ENCODE assay signal across 12 cellular contexts in genomic region chr1:167683641-167684502, GRCh38. TPM values are rescaled to one million over a fixed set of nuclear protein-coding genes. Genes with fewer than 3 reads are reported as not detected.
DNase-seq lines count a peak whose midpoint lies in the region; ATAC-seq, FAIRE-seq and TF ChIP-seq lines count a peak whose summit lies in the region.
"Had no signal": no experiment of that assay in that cellular context is flagged by ENCODE, and none has a peak within 500 bp of the region (broad histone marks: within the 10 kb centered on the region; RNA-seq: fewer than 3 reads in every experiment).

No MANE protein-coding gene starts in this region.

- H3K27me3 ChIP-seq in CD4-positive, CD25-positive, alpha-beta regulatory T cell (ENCODE audit: control insufficient read depth, insufficient read depth, low read length) = no peaks in the 10 kb centered on the region
- H3K27me3 ChIP-seq in PC-3 (ENCODE audit: low read length) (0 out of 2 replicates have a peak, but pooled peaks cover 8% of the 10 kb centered on the region), H1 (replicated peaks in 1 of 4; ENCODE audit: control insufficient read depth in 3 of 4, extremely low read depth in 1 of 4, insufficient read depth in 3 of 4, low read length in 3 of 4) (no peaks in the 10 kb centered on the region; a peak in 1 of 7 replicates)

- no peak overlapping the region for H2BK5ac ChIP-seq in H1 (ENCODE audit: low read depth, low read length)

- no peak overlapping the region for H3K23ac ChIP-seq in H1 (ENCODE audit: insufficient read length)

- no peaks in the 10 kb centered on the region for H3K79me2 ChIP-seq in PC-3 (ENCODE audit: low read length)
- H3K79me2 ChIP-seq in H1 (ENCODE audit: control insufficient read depth in 1 of 2, insufficient read depth in 2 of 2, low read length in 2 of 2) = no peaks in the 10 kb centered on the region

- peaks cover 93% of the 10 kb centered on the region for H3K36me3 ChIP-seq in CD4-positive, CD25-positive, alpha-beta regulatory T cell (ENCODE audit: control insufficient read depth, insufficient read depth, low read length)
- H3K36me3 ChIP-seq in PC-3 (ENCODE audit: low read depth, low read length) = no peaks in the 10 kb centered on the region
- no peaks in the 10 kb centered on the region for H3K36me3 ChIP-seq in H1 (ENCODE audit: control insufficient read depth in 2 of 4, insufficient read depth in 4 of 4, low read length in 3 of 4)
- H3K36me3 ChIP-seq: HAP-1 had no signal

- 0 out of 2 replicates have a peak overlapping the region, but pooled peaks have one; percentile 4 for H2BK15ac ChIP-seq in H1 (ENCODE audit: low read length)

- H3K27ac ChIP-seq in CD4-positive, CD25-positive, alpha-beta regulatory T cell (ENCODE audit: insufficient read depth, low read length, poor library complexity, severe bottlenecking) = peak overlapping the region; percentile 41
- H3K27ac ChIP-seq in PC-3 (ENCODE audit: low read length) = no peak overlapping the region
- no peak overlapping the region for H3K27ac ChIP-seq in H1 (ENCODE audit: low read depth, low read length)

- H2AFZ ChIP-seq in PC-3 (ENCODE audit: low read length) (peak overlapping the region; percentile 29; the same call in 1 of the 2 replicates), H1 (ENCODE audit: low read length) (no peak overlapping the region; the same call in 1 of the 2 replicates)

- H3K18ac ChIP-seq in H1 (ENCODE audit: extremely low read depth, low read length) = no peak overlapping the region; the same call in 1 of the 2 replicates

- H3K4ac ChIP-seq in H1 (replicated peaks; ENCODE audit: insufficient read length, low read depth, low read length) = no peak overlapping the region

- no peaks in the 10 kb centered on the region for H3K9me3 Mint-ChIP-seq in CD4-positive, CD25-positive, alpha-beta regulatory T cell
- H3K9me3 Mint-ChIP-seq: memory B cell had no signal

- no peak for TF ChIP-seq POLR2A in H1 (IDR thresholded peaks at IDR 0.05; ENCODE audit: control extremely low read depth in 1 of 2, low read depth in 2 of 2, low read length in 2 of 2)

- H4K20me1 ChIP-seq in PC-3 (ENCODE audit: low read length) (no peaks in the 10 kb centered on the region), H1 (replicated peaks in 1 of 2; ENCODE audit: control insufficient read depth in 1 of 2, insufficient read depth in 2 of 2, low read length in 2 of 2) (no peaks in the 10 kb centered on the region)

- peak overlapping the region; percentile 73 to 92 (median 89) for H3K27ac Mint-ChIP-seq in CD4-positive, CD25-positive, alpha-beta regulatory T cell
- H3K27ac Mint-ChIP-seq: memory B cell had no signal

- H3K56ac ChIP-seq in H1 (replicated peaks; ENCODE audit: insufficient read length, low read depth, low read length) = no peak overlapping the region

- H3K4me3 ChIP-seq in CD4-positive, CD25-positive, alpha-beta regulatory T cell (ENCODE audit: low read depth, low read length) = no peak overlapping the region
- H3K4me3 ChIP-seq in PC-3 (ENCODE audit: low read length) (0 out of 2 replicates have a peak overlapping the region, but pooled peaks have one; percentile 18), H1 (ENCODE audit: extremely low read depth in 1 of 4, insufficient read depth in 2 of 4, low read depth in 3 of 4, low read length in 4 of 4) (no peak overlapping the region)
- H3K4me3 ChIP-seq: HAP-1 had no signal

- H3K4me3 Mint-ChIP-seq in CD4-positive, CD25-positive, alpha-beta regulatory T cell = peak overlapping the region in 1 of 4 donors; percentile 10
- H3K4me3 Mint-ChIP-seq: memory B cell had no signal

- TF ChIP-seq CTCF in PC-3 (conservative IDR thresholded peaks at IDR 0.05; ENCODE audit: low read depth, low read length) (no peak), H1 (IDR thresholded peaks at IDR 0.05; ENCODE audit: control extremely low read depth in 1 of 3, insufficient read depth in 1 of 3, low read depth in 1 of 3, low read length in 3 of 3) (no peak)

- H3K36me3 Mint-ChIP-seq in CD4-positive, CD25-positive, alpha-beta regulatory T cell = peaks cover 47% of the 10 kb centered on the region

- H2BK20ac ChIP-seq in H1 (ENCODE audit: low read length) = no peak overlapping the region

- no peak overlapping the region for H2BK120ac ChIP-seq in H1 (replicated peaks; ENCODE audit: low read depth, low read length)

- no peak for TF ChIP-seq EP300 in H1 (IDR thresholded peaks at IDR 0.05; ENCODE audit: borderline replicate concordance in 1 of 2, low read depth in 2 of 2, low read length in 2 of 2)

- peaks cover 5% of the 10 kb centered on the region for H3K4me1 ChIP-seq in CD4-positive, CD25-positive, alpha-beta regulatory T cell (ENCODE audit: control insufficient read depth, insufficient read depth, low read length, poor library complexity, severe bottlenecking)
- peaks cover 6% of the 10 kb centered on the region; the same call in 1 of the 2 replicates for H3K4me1 ChIP-seq in PC-3 (ENCODE audit: insufficient read depth, low read length)
- H3K4me1 ChIP-seq in H1 (replicated peaks in 1 of 4; ENCODE audit: control insufficient read depth in 3 of 4, insufficient read depth in 4 of 4, low read length in 3 of 4) = peaks cover 2 to 12% (median 6%) of the 10 kb centered on the region in 4 experiments
- H3K4me1 ChIP-seq: HAP-1 had no signal

- FAIRE-seq in H1 (lab: Jason Lieb, UNC) = no peak

- H3K79me1 ChIP-seq in H1 (ENCODE audit: low read depth, low read length) = no peaks in the 10 kb centered on the region

- H4K91ac ChIP-seq in H1 (replicated peaks; ENCODE audit: insufficient read length, low read length) = peak overlapping the region; percentile 12

- POLR2A ChIA-PET in PC-3 (lab: Charles Lee; ENCODE audit: unreplicated experiment) (no interaction called here), H1 (lab: Charles Lee; ENCODE audit: partially characterized antibody) (interaction anchor here (0.8 kb wide), 1 partner anchor 130 kb away, joined by 5 read pairs; the partner anchor contains the start of gene CREG1)

- peaks cover 13 to 40% (median 27%) of the 10 kb centered on the region in 4 donors for H3K4me1 Mint-ChIP-seq in CD4-positive, CD25-positive, alpha-beta regulatory T cell

- no peak overlapping the region; the same call in 1 of the 2 replicates for H2BK12ac ChIP-seq in H1 (ENCODE audit: low read depth, low read length)

- H3K14ac ChIP-seq in H1 (ENCODE audit: insufficient read length) = no peak overlapping the region

- no peaks in the 10 kb centered on the region; the same call in 1 of the 2 replicates for H3K23me2 ChIP-seq in H1 (ENCODE audit: low read depth, low read length)

- DNase-seq in CD4-positive, CD25-positive, alpha-beta regulatory T cell = no peak
- DNase-seq in PC-3 (peak; percentile 55), H1 (ENCODE audit: low read depth in 1 of 2, low spot score in 2 of 2) (peak; percentile 41 to 73), myocyte (ENCODE audit: low read depth) (peak; percentile 99), putamen (ENCODE audit: low spot score) (no peak), NCI-H2081 treated with DMSO at 0.1 percent for 48 hours (lab: John Stamatoyannopoulos, UW) (no peak)
- DNase-seq: Kasumi-1; stimulated activated CD8-positive, alpha-beta memory T cell treated with anti-CD3 and anti-CD28 coated beads, Interleukin-4, amount 100 ng/mL, for 48 hours had no signal

- no peaks in the 10 kb centered on the region for H3K9me3 ChIP-seq in CD4-positive, CD25-positive, alpha-beta regulatory T cell (ENCODE audit: control insufficient read depth in 2 of 2, low read length in 2 of 2)
- no peaks in the 10 kb centered on the region for H3K9me3 ChIP-seq in PC-3 (ENCODE audit: low read length)
- H3K9me3 ChIP-seq in H1 (ENCODE audit: insufficient read depth in 2 of 2, low read depth in 1 of 2, low read length in 1 of 2) = no peaks in the 10 kb centered on the region
- H3K9me3 ChIP-seq: HAP-1 had no signal

- TF ChIP-seq RAD21 in H1 (IDR thresholded peaks at IDR 0.05 in 1 of 2, conservative IDR thresholded peaks at IDR 0.05 in 1 of 2; ENCODE audit: low read depth in 2 of 2, low read length in 2 of 2) = no peak

- no peaks in the 10 kb centered on the region for H3F3A ChIP-seq in PC-3 (ENCODE audit: low read length, unreplicated experiment)

- H2AK5ac ChIP-seq in H1 (ENCODE audit: low read depth, low read length) = no peak overlapping the region

- no peak overlapping the region for H4K8ac ChIP-seq in H1 (ENCODE audit: extremely low read depth, insufficient read depth, low read length)

- no peaks in the 10 kb centered on the region for H3K27me3 Mint-ChIP-seq in CD4-positive, CD25-positive, alpha-beta regulatory T cell
- H3K27me3 Mint-ChIP-seq: memory B cell had no signal

- WGBS in H1 (ENCODE audit: extremely low coverage in 1 of 2, insufficient coverage in 1 of 2, insufficient read length in 1 of 2, insufficient replicate concordance in 2 of 2, low coverage in 1 of 2, low lambda C conversion rate in 2 of 2, missing lambda C conversion rate in 1 of 2), 2 experiments = 55% methylated on average over 15 of the region's 15 CpGs; no CpG with 5 or more reads in 1 of the 2 experiments

- H3K4me2 ChIP-seq in PC-3 (ENCODE audit: low read length) (peak overlapping the region; percentile 55), H1 (ENCODE audit: insufficient read depth in 1 of 2, low read depth in 2 of 2, low read length in 2 of 2) (peak overlapping the region in 1 of 2 experiments; percentile 19; a peak in 1 of 4 replicates)

- H3K9ac ChIP-seq in PC-3 (ENCODE audit: low read length) = no peak overlapping the region
- no peak overlapping the region; a peak in 1 of 7 replicates for H3K9ac ChIP-seq in H1 (replicated peaks in 1 of 4; ENCODE audit: extremely low read depth in 1 of 4, low read depth in 3 of 4, low read length in 3 of 4)

- intact Hi-C loops in PC-3 (cut with micrococcal nuclease) = no loop called here

- no peak overlapping the region for H4K5ac ChIP-seq in H1 (ENCODE audit: insufficient read length, low read depth, low read length)

- BruUV-seq in PC-3 (replicated peaks; lab: Mats Ljungman, UMichigan) = no TSS peak

- no peak for ATAC-seq in CD4-positive, CD25-positive, alpha-beta regulatory T cell (ENCODE audit: low read depth in 2 of 2)
- ATAC-seq in PC-3 (peak; percentile 86), HG03457 (IDR thresholded peaks at IDR 0.05; ENCODE audit: unreplicated experiment) (no peak), GM21526 (IDR thresholded peaks at IDR 0.05; ENCODE audit: low FRiP score, unreplicated experiment) (no peak)

- no peaks in the 10 kb centered on the region for H3K9me2 ChIP-seq in PC-3 (replicated peaks; ENCODE audit: low read length)

- CTCF ChIA-PET in PC-3 (lab: Charles Lee) (no interaction called here), H1 (lab: Charles Lee; ENCODE audit: partially characterized antibody) (interaction anchor here (0.6 to 1.1 kb wide), 3 partner anchors 10 to 1309 kb away, joined by 3 read pairs; no protein-coding TSS in a partner anchor)

RNA-seq across cellular contexts. Expression of gene MPZL1, which starts 37.9 kb away (rescaled TPM):
- 3.3 TPM for total RNA-seq in CD4-positive, CD25-positive, alpha-beta regulatory T cell
- polyA plus RNA-seq in CD4-positive, CD25-positive, alpha-beta regulatory T cell = 10 to 100 TPM in 1 of 4 donors, 1 to 10 TPM in 3; 6.5 to 10.0 (median 9.2) TPM
- total RNA-seq in PC-3 (2014; rRNA removed) (86.5 and 95.1 TPM in 2 replicates), myocyte (38.6 and 39.3 TPM in 2 replicates)
- 120 and 128 TPM in 2 replicates for total RNA-seq in H1 (2021; fragmentation: NEBNext Ultra II Directional; extraction: Animal tissue kit (Norgen Biotek cat#: 25700))
- polyA plus RNA-seq in H1 (2011; rRNA removed) = 31.1 and 37.8 TPM in 2 replicates
- polyA plus RNA-seq in H1 (2011; cell fraction: cytosol; rRNA removed) = 36.1 TPM
- polyA plus RNA-seq in H1 (2011; cell fraction: nucleus; rRNA removed) = 25.1 TPM
- polyA plus RNA-seq in H1 (2012, experiment 1 of 2) = 38.9 to 72.5 TPM (median 40.5 TPM) in 4 replicates
- 14.1 TPM for polyA plus RNA-seq in H1 (2012, experiment 2 of 2)
- 65.8 TPM for polyA plus RNA-seq in H1 (2013, experiment 1 of 2)
- 82.6 TPM for polyA plus RNA-seq in H1 (2013, experiment 2 of 2)
- polyA minus RNA-seq in H1 (2011; rRNA and poly(A)+ RNA removed) = 61.1 and 88.5 TPM in 2 replicates
- 51.2 TPM for polyA minus RNA-seq in H1 (2011; cell fraction: cytosol; rRNA and poly(A)+ RNA removed)
- 52.0 TPM for polyA minus RNA-seq in H1 (2011; cell fraction: nucleus; rRNA and poly(A)+ RNA removed)
- 129 TPM for polyA plus RNA-seq in myocyte (2012)

RNA-seq across cellular contexts. Expression of gene RCSD1, which starts 53.8 kb away (rescaled TPM):
- total RNA-seq in CD4-positive, CD25-positive, alpha-beta regulatory T cell = 174 TPM
- 100 to 1,000 TPM; 207 to 251 (median 233) TPM for polyA plus RNA-seq in CD4-positive, CD25-positive, alpha-beta regulatory T cell
- total RNA-seq in PC-3 (2014; rRNA removed) (not detected in 2 replicates), myocyte (121 and 176 TPM in 2 replicates)
- total RNA-seq in H1 (2021; fragmentation: NEBNext Ultra II Directional; extraction: Animal tissue kit (Norgen Biotek cat#: 25700)) = 0.69 and 0.98 TPM in 2 replicates
- 0.35 and 0.47 TPM in 2 replicates for polyA plus RNA-seq in H1 (2011; rRNA removed)
- 0.69 TPM for polyA plus RNA-seq in H1 (2011; cell fraction: cytosol; rRNA removed)
- 0.27 TPM for polyA plus RNA-seq in H1 (2011; cell fraction: nucleus; rRNA removed)
- 0.46 to 0.58 TPM (median 0.53 TPM) in 4 replicates for polyA plus RNA-seq in H1 (2012, experiment 1 of 2)
- 0.13 TPM for polyA plus RNA-seq in H1 (2012, experiment 2 of 2)
- polyA plus RNA-seq in H1 (2013, experiment 1 of 2) = 0.22 TPM
- 0.24 TPM for polyA plus RNA-seq in H1 (2013, experiment 2 of 2)
- 0.60 and 0.73 TPM in 2 replicates for polyA minus RNA-seq in H1 (2011; rRNA and poly(A)+ RNA removed)
- 0.37 TPM for polyA minus RNA-seq in H1 (2011; cell fraction: cytosol; rRNA and poly(A)+ RNA removed)
- polyA minus RNA-seq in H1 (2011; cell fraction: nucleus; rRNA and poly(A)+ RNA removed) = not detected
- polyA plus RNA-seq in myocyte (2012) = 30.1 TPM

Comparison
In these comparisons a context has a peak if more than half of its experiments do, and no peak if none do; other contexts are left out.
1. DNase-seq: peak in PC-3 (single experiment), H1 (2 of 2) and myocyte (single experiment); none in CD4-positive, CD25-positive, alpha-beta regulatory T cell (0 of 3), putamen (single experiment) and NCI-H2081 treated with DMSO at 0.1 percent for 48 hours (single experiment).
2. RNA of gene RCSD1, which starts 53.8 kb away (total RNA-seq): 174 TPM in CD4-positive, CD25-positive, alpha-beta regulatory T cell (single experiment) and 121 to 176 TPM in myocyte; 0.69 to 0.98 TPM in H1 and not detected in PC-3; every median in the first group is over 10 times any median in the second.